1 cellular context compared by ENCODE assay signal in the genomic region with DNA sequence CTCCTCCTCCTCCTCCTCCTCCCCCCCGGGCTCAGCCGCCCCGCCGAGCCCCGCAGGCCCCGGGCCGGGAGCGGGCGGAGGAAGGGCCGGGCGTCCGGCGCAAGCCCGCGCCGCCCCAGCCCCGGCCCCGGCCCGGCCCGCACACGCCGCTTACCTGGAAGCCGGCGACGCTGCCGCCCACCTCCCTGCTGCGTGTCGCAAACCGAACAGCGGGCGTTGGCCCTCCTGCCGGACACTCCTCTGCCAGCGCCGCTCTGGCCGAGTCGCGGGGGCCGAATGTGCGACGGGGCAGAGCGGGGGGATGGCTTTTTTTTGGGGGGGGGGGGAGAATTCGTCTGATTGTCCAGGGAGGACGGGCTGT.
A peak's percentile ranks its signal among the peaks of the same experiment; 100 is the strongest.
TF ChIP-seq lines count a peak whose summit lies in the region.

No MANE protein-coding gene starts in this region.

TF ChIP-seq in endothelial cell of umbilical vein, 7 proteins besides CTCF, POLR2A, EP300 and RAD21:
- TF ChIP-seq EZH2 (IDR thresholded peaks at IDR 0.05; ENCODE audit: borderline replicate concordance, low read depth, low read length, severe bottlenecking) (peak; percentile 93), GATA2 (IDR thresholded peaks at IDR 0.05; ENCODE audit: insufficient read depth, insufficient read length, low read depth, low read length) (no peak)
- TF ChIP-seq, protein P1, sequence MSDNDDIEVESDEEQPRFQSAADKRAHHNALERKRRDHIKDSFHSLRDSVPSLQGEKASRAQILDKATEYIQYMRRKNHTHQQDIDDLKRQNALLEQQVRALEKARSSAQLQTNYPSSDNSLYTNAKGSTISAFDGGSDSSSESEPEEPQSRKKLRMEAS (IDR thresholded peaks at IDR 0.05; ENCODE audit: insufficient read depth, insufficient read length): no peak
